In the genomic region with DNA sequence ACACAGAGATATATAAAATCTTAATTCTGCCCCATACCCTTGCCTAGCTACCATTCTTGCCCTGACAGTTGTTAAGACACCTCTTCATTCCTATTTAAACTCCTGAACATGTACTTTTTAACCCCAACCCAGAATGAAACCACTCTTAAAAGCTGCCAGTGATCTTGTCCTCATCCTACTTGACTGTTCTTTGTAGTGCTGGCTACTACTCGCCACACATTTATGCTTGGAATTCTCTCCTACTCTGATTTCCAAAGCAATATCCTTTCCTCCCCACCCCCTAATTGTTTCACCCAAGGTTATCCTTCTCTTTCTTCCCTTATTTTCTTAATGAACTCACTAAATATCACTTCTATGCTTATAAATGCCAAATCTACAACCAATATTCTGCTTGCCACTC, we compare ENCODE assay signal across 32 cellular contexts. TPM values are rescaled to one million over a fixed set of nuclear protein-coding genes. Genes with fewer than 3 reads are reported as not detected.
DNase-seq lines count a peak whose midpoint lies in the region; ATAC-seq, FAIRE-seq and TF ChIP-seq lines count a peak whose summit lies in the region.
"Had no signal": no experiment of that assay in that cellular context is flagged by ENCODE, and none has a peak within 500 bp of the region (broad histone marks: within the 10 kb centered on the region; RNA-seq: fewer than 3 reads in every experiment).

No MANE protein-coding gene starts in this region.

- no peaks in the 10 kb centered on the region for H3K9me3 ChIP-seq in SK-N-SH
- H3K9me3 ChIP-seq: adrenal gland, lower lobe of right lung, ovary had no signal

- FAIRE-seq in H54 (lab: Jason Lieb, UNC), result no peak
- FAIRE-seq: D721Med, frontal cortex, RCC 7860, small intestine had no signal

- TF ChIP-seq RAD21 in SK-N-SH (IDR thresholded peaks at IDR 0.05; ENCODE audit: low read length), result no peak

- peaks cover 75% of the 10 kb centered on the region for H3K79me2 ChIP-seq in SK-N-SH (ENCODE audit: insufficient read depth)

- CTCF ChIA-PET in SK-N-SH (lab: Yijun Ruan, JAX), result interaction anchor here (1.7 kb wide), 1 partner anchor 25 kb away, joined by 6 read pairs; no protein-coding TSS in a partner anchor

- H3K4me3 ChIP-seq in SK-N-SH (ENCODE audit: low read depth in 2 of 2, low read length in 1 of 2) (0 out of 4 replicates have a peak overlapping the region, but pooled peaks of 1 of the 2 experiments have one; percentile 2), HL-60 (replicated peaks; ENCODE audit: insufficient read depth, low read length) (no peak overlapping the region), astrocyte of the spinal cord (ENCODE audit: low read depth, low read length) (no peak overlapping the region)
- H3K4me3 ChIP-seq: adrenal gland, lower lobe of right lung, ovary had no signal

- H2AFZ ChIP-seq in SK-N-SH (ENCODE audit: low read depth), result no peak overlapping the region

- ATAC-seq in SK-N-SH treated with all-trans-retinoic acid at 6 μM for 48 hours (no peak), GM18498 (IDR thresholded peaks at IDR 0.05; ENCODE audit: unreplicated experiment) (no peak)
- ATAC-seq: esophagus mucosa; lower lobe of right lung; stimulated activated naive CD8-positive, alpha-beta T cell treated with anti-CD3 and anti-CD28 coated beads, Interleukin-15, Interleukin-2, amounts not matched to agents 100 U/mL and 50 U/mL, for 24 hours; WTC11 had no signal

- H3K9ac ChIP-seq in SK-N-SH, result no peak overlapping the region

- H3K9me2 ChIP-seq in SK-N-SH, result no peaks in the 10 kb centered on the region

- no peaks in the 10 kb centered on the region for H4K20me1 ChIP-seq in SK-N-SH (ENCODE audit: insufficient read depth)

- TF ChIP-seq EP300 in SK-N-SH (IDR thresholded peaks at IDR 0.05; ENCODE audit: borderline replicate concordance in 1 of 2, low read depth in 1 of 2, low read length in 1 of 2), result no peak

- no peak for DNase-seq in SK-N-SH
- DNase-seq in HL-60 (ENCODE audit: low read depth in 1 of 2, low spot score in 1 of 2), result no peak
- DNase-seq in astrocyte of the spinal cord (ENCODE audit: low read depth, low spot score), result peak; percentile 14
- peak; percentile 48 for DNase-seq in renal cortical epithelial cell (ENCODE audit: low read depth)
- no peak for DNase-seq in activated CD4-positive, CD25-positive, alpha-beta regulatory T cell treated with anti-CD3 and anti-CD28 coated beads, Interleukin-2, amount 50 U/mL, for 72 hours
- no peak for DNase-seq in H54 (ENCODE audit: insufficient read length, low spot score)
- DNase-seq: activated CD4-positive, alpha-beta T cell treated with anti-CD3 and anti-CD28 coated beads, Interleukin-2, amount 50 U/mL, for 4 hours; activated naive CD4-positive, alpha-beta T cell; adrenal gland; CD4-positive, alpha-beta T cell; cerebellar nuclear complex; dermis blood vessel endothelial cell; endodermal cell; H9; lower lobe of right lung; NCI-H1417 treated with DMSO at 0.1 percent for 48 hours; NCI-H2081 treated with DMSO at 0.1 percent for 48 hours; NCI-H446; NCI-H82; nephron progenitor cell; ovary; SIG-M5; small intestine; stimulated activated naive CD8-positive, alpha-beta T cell treated with anti-CD3 and anti-CD28 coated beads, Interleukin-15, Interleukin-2, amounts not matched to agents 100 U/mL and 50 U/mL, for 24 hours; T1000 had no signal

- TF ChIP-seq CTCF in SK-N-SH (IDR thresholded peaks at IDR 0.05), result no peak
- TF ChIP-seq CTCF in HL-60 (IDR thresholded peaks at IDR 0.05; ENCODE audit: insufficient read depth, low read length), result no peak
- TF ChIP-seq CTCF in astrocyte of the spinal cord (IDR thresholded peaks at IDR 0.05; ENCODE audit: low read depth, low read length), result no peak

- TF ChIP-seq POLR2A in H54 (IDR thresholded peaks at IDR 0.05; ENCODE audit: low read depth, low read length), result no peak

- peaks cover 38 to 43% of the 10 kb centered on the region in 2 experiments for H3K4me1 ChIP-seq in SK-N-SH (ENCODE audit: control insufficient read depth in 1 of 2, insufficient read depth in 2 of 2, low read depth in 1 of 2, low read length in 1 of 2)

- H3F3A ChIP-seq in SK-N-SH (replicated peaks; ENCODE audit: insufficient read depth), result peaks cover 6% of the 10 kb centered on the region

- H3K27ac ChIP-seq in SK-N-SH (ENCODE audit: low read depth in 2 of 2, low read length in 1 of 2) (peak overlapping the region in 1 of 2 experiments; percentile 22; a peak in 1 of 4 replicates), HL-60 (replicated peaks) (peak overlapping the region; percentile 2; the same call in 1 of the 2 replicates)
- H3K27ac ChIP-seq: adrenal gland, ovary had no signal

- H3K27me3 ChIP-seq in SK-N-SH (ENCODE audit: insufficient read depth), result no peaks in the 10 kb centered on the region
- H3K27me3 ChIP-seq in HL-60 (ENCODE audit: insufficient read depth, poor library complexity, severe bottlenecking), result no peaks in the 10 kb centered on the region
- H3K27me3 ChIP-seq: adrenal gland, ovary had no signal

- peaks cover 33 to 45% of the 10 kb centered on the region in 2 experiments for H3K36me3 ChIP-seq in SK-N-SH (replicated peaks in 1 of 2; ENCODE audit: control insufficient read depth in 1 of 2, insufficient read depth in 2 of 2, low read length in 1 of 2)
- H3K36me3 ChIP-seq: ovary had no signal

- H3K4me2 ChIP-seq in SK-N-SH, result peak overlapping the region; percentile 45

- in situ Hi-C loops in astrocyte of the spinal cord (cut with HindIII; ENCODE audit: low sequenced_read_pairs), result no loop called here

- POLR2A ChIA-PET in SK-N-SH (lab: Yijun Ruan, JAX), result no interaction called here

- 89% methylated on average over 1 of the region's 1 CpG for WGBS in SK-N-SH (ENCODE audit: low lambda C conversion rate)

TF ChIP-seq in SK-N-SH, 30 proteins besides CTCF, POLR2A, EP300 and RAD21 (continues in another document):
- TF ChIP-seq EZH2phosphoT487 (IDR thresholded peaks at IDR 0.05; ENCODE audit: borderline replicate concordance, low read depth), result no peak
- no peak for TF ChIP-seq RFX5 (IDR thresholded peaks at IDR 0.05; ENCODE audit: low read length)
- no peak for TF ChIP-seq POLR2AphosphoS5 (IDR thresholded peaks at IDR 0.05; ENCODE audit: low read depth, low read length)
- TF ChIP-seq FOXJ3 (CRISPR knock-in tag; IDR thresholded peaks at IDR 0.05), result no peak
- TF ChIP-seq FOSL2 (IDR thresholded peaks at IDR 0.05; ENCODE audit: borderline replicate concordance, low read depth), result peak; percentile 13; the same call in 1 of the 2 replicates
- no peak for TF ChIP-seq TEAD4 (IDR thresholded peaks at IDR 0.05; ENCODE audit: borderline replicate concordance, insufficient read depth)
- TF ChIP-seq, protein P1, sequence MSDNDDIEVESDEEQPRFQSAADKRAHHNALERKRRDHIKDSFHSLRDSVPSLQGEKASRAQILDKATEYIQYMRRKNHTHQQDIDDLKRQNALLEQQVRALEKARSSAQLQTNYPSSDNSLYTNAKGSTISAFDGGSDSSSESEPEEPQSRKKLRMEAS (IDR thresholded peaks at IDR 0.05; ENCODE audit: low read depth), result no peak

TF ChIP-seq in SK-N-SH treated with all-trans-retinoic acid at 6 μM for 48 hours, 23 proteins besides CTCF, POLR2A, EP300 and RAD21 (continues in another document):
- TF ChIP-seq, protein P2, sequence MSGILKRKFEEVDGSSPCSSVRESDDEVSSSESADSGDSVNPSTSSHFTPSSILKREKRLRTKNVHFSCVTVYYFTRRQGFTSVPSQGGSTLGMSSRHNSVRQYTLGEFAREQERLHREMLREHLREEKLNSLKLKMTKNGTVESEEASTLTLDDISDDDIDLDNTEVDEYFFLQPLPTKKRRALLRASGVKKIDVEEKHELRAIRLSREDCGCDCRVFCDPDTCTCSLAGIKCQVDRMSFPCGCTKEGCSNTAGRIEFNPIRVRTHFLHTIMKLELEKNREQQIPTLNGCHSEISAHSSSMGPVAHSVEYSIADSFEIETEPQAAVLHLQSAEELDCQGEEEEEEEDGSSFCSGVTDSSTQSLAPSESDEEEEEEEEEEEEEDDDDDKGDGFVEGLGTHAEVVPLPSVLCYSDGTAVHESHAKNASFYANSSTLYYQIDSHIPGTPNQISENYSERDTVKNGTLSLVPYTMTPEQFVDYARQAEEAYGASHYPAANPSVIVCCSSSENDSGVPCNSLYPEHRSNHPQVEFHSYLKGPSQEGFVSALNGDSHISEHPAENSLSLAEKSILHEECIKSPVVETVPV (CRISPR knock-in tag; IDR thresholded peaks at IDR 0.05), result no peak
- TF ChIP-seq ZNF8 (CRISPR knock-in tag; IDR thresholded peaks at IDR 0.05) (no peak), CSDC2 (CRISPR knock-in tag; IDR thresholded peaks at IDR 0.05) (no peak), TCF4 (CRISPR knock-in tag; IDR thresholded peaks at IDR 0.05; ENCODE audit: borderline replicate concordance) (no peak), ISL1 (CRISPR knock-in tag; IDR thresholded peaks at IDR 0.05) (no peak), ARNTL (CRISPR knock-in tag; IDR thresholded peaks at IDR 0.05; ENCODE audit: borderline replicate concordance, low read depth) (no peak), ZC3H10 (CRISPR knock-in tag; IDR thresholded peaks at IDR 0.05) (no peak), ESRRG (CRISPR knock-in tag; IDR thresholded peaks at IDR 0.05) (no peak), OSR1 (CRISPR knock-in tag; IDR thresholded peaks at IDR 0.05) (no peak)
- TF ChIP-seq, protein P3, sequence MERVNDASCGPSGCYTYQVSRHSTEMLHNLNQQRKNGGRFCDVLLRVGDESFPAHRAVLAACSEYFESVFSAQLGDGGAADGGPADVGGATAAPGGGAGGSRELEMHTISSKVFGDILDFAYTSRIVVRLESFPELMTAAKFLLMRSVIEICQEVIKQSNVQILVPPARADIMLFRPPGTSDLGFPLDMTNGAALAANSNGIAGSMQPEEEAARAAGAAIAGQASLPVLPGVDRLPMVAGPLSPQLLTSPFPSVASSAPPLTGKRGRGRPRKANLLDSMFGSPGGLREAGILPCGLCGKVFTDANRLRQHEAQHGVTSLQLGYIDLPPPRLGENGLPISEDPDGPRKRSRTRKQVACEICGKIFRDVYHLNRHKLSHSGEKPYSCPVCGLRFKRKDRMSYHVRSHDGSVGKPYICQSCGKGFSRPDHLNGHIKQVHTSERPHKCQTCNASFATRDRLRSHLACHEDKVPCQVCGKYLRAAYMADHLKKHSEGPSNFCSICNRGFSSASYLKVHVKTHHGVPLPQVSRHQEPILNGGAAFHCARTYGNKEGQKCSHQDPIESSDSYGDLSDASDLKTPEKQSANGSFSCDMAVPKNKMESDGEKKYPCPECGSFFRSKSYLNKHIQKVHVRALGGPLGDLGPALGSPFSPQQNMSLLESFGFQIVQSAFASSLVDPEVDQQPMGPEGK (CRISPR knock-in tag; IDR thresholded peaks at IDR 0.05; ENCODE audit: borderline replicate concordance), result no peak

RNA-seq across cellular contexts. Expression of a gene that starts 4.1 kb away (rescaled TPM):
- polyA plus RNA-seq in SK-N-SH (2012; rRNA removed), result 11.0 and 16.7 TPM in 2 replicates
- polyA plus RNA-seq in SK-N-SH (2012; cell fraction: cytosol; rRNA removed), result 18.1 and 23.6 TPM in 2 replicates
- polyA plus RNA-seq in SK-N-SH (2012; cell fraction: nucleus; rRNA removed), result 9.4 and 21.8 TPM in 2 replicates
- total RNA-seq in renal cortical epithelial cell, result 22.5 and 23.6 TPM in 2 replicates

Comparison
In these comparisons a context has a peak if more than half of its experiments do, and no peak if none do; other contexts are left out.
1. DNase-seq: peak in astrocyte of the spinal cord (single experiment) and renal cortical epithelial cell (single experiment); none in SK-N-SH (single experiment), HL-60 (0 of 2), activated CD4-positive, CD25-positive, alpha-beta regulatory T cell treated with anti-CD3 and anti-CD28 coated beads, Interleukin-2, amount 50 U/mL, for 72 hours (single experiment) and H54 (single experiment).